1 cellular context compared by ENCODE assay signal in the genomic region with DNA sequence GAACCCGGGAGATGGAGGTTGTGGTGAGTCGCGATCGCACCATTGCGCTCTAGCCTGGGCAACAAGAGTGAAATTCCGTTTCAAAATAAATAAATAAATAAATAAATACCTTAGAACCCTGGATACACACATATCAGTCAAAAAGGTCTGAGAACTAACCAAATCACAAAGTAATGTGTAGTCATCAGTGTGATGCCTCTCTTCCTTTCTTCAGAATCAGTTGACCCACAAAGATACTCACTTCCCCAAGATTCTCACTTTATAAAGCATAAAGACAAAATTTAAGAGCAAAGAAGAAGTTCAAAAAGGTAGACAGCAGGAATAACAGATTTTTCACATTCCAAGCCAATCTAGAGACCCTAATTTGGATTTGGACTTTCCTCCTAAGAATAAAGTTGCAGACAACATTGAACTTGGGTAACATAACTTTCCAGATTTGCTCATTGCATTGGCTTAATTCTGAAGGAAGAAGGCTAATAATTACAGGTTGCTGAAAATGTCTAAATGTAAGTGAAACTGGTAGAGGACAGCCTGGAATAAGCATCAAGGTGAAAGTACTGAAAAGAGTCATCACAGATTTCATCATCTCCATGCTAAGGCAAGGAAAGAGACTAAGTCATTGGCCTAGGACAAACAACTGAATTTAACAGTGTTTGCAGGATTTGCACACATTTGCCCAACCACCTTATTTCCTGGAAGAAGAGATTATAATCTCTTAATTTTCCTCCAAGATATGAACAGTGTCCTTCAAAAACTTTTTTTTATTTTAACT.
TF ChIP-seq lines count a peak whose summit lies in the region.

No MANE protein-coding gene starts in this region.

TF ChIP-seq in HepG2, 621 proteins besides CTCF, POLR2A, EP300 and RAD21:
- peak; percentile 59 for TF ChIP-seq CEBPG (CRISPR knock-in tag; IDR thresholded peaks at IDR 0.05)
- peak; percentile 29; the same call in 1 of the 2 replicates for TF ChIP-seq CEBPB (IDR thresholded peaks at IDR 0.05; ENCODE audit: borderline replicate concordance, low read depth, low read length)
- 0 out of 2 replicates have a peak, but pooled peaks have one; percentile 16 for TF ChIP-seq GATAD2A (CRISPR knock-in tag; IDR thresholded peaks at IDR 0.05)
- TF ChIP-seq RBM22 (optimal IDR thresholded peaks at IDR 0.05; ENCODE audit: low read length) = no peak
- no peak for TF ChIP-seq SRSF4 (IDR thresholded peaks at IDR 0.05; ENCODE audit: low read depth, low read length, poor library complexity, severe bottlenecking)
